Comparison of ENCODE assay signal across 34 cellular contexts in the genomic region with DNA sequence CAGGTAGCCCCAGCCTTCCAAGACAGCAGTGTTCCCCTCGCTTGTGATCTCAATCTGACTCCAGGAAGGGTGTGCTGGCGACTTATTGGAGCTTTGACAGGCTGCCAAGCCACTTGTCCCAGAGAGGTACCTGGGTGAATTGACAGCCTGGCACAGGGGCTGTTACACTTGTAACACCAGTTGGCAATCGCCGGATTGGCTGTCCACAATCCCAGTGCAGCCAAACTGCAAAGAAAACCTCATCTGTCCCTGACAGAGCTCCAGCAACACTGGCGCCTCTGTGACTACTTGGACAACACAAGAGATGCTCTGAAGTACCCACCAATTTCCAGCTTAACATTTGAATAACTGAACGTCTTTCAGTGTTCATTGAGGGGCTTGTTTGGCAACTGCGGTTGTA.
DNase-seq lines count a peak whose midpoint lies in the region; ATAC-seq and TF ChIP-seq lines count a peak whose summit lies in the region.
"Had no signal": no experiment of that assay in that cellular context is flagged by ENCODE, and none has a peak within 500 bp of the region (broad histone marks: within the 10 kb centered on the region; RNA-seq: fewer than 3 reads in every experiment).

No MANE protein-coding gene starts in this region.

- no peaks in the 10 kb centered on the region for H3K36me3 Mint-ChIP-seq in stimulated activated effector memory CD8-positive, alpha-beta T cell treated with anti-CD3 and anti-CD28 coated beads, Interleukin-12 subunit alpha, Interleukin-12 subunit beta, amount 100 ng/mL, for 72 hours
- H3K36me3 Mint-ChIP-seq: activated naive CD4-positive, alpha-beta T cell treated with anti-CD3 and anti-CD28 coated beads, Interleukin-2, amount 50 U/mL, for 24 hours; CD8-positive, alpha-beta T cell; naive B cell had no signal

- no peaks in the 10 kb centered on the region for H3K27me3 ChIP-seq in body of pancreas
- H3K27me3 ChIP-seq: gastroesophageal sphincter, MG63, neutrophil had no signal

- ATAC-seq in body of pancreas = no peak
- ATAC-seq in stimulated activated effector memory CD8-positive, alpha-beta T cell treated with anti-CD3 and anti-CD28 coated beads, Interleukin-12 subunit alpha, Interleukin-12 subunit beta, amount 100 ng/mL, for 72 hours = no peak
- no peak for ATAC-seq in HG03108 (IDR thresholded peaks at IDR 0.05; ENCODE audit: unreplicated experiment)
- ATAC-seq: activated T-helper 17 cell treated with anti-CD3 and anti-CD28 coated beads, Interleukin-2, amount 50 U/mL, for 72 hours; CD8-positive, alpha-beta T cell; gastroesophageal sphincter; GM12878; left colon; psoas muscle had no signal

- H3K9me3 ChIP-seq in body of pancreas = no peaks in the 10 kb centered on the region
- H3K9me3 ChIP-seq: breast epithelium, gastroesophageal sphincter, MG63, neutrophil, psoas muscle had no signal

- H3K27ac ChIP-seq in body of pancreas = no peak overlapping the region
- H3K27ac ChIP-seq: breast epithelium, gastroesophageal sphincter, HL-60, neutrophil, psoas muscle, WERI-Rb-1 had no signal

- 50 to 100% methylated on average over 2 to 7 of the region's 7 CpGs for WGBS in body of pancreas, 2 donors

- intact Hi-C loops in body of pancreas (cut with DNase I) = no loop called here

- no peaks in the 10 kb centered on the region for H3K9me3 Mint-ChIP-seq in stimulated activated effector memory CD8-positive, alpha-beta T cell treated with anti-CD3 and anti-CD28 coated beads, Interleukin-12 subunit alpha, Interleukin-12 subunit beta, amount 100 ng/mL, for 72 hours
- H3K9me3 Mint-ChIP-seq: activated naive CD4-positive, alpha-beta T cell treated with anti-CD3 and anti-CD28 coated beads, Interleukin-2, amount 50 U/mL, for 24 hours; activated T-helper 17 cell treated with anti-CD3 and anti-CD28 coated beads, Interleukin-2, amount 50 U/mL, for 72 hours; CD8-positive, alpha-beta T cell had no signal

- no peaks in the 10 kb centered on the region for H3K36me3 ChIP-seq in body of pancreas (replicated peaks in 1 of 2; ENCODE audit: insufficient read depth in 1 of 2, low read depth in 2 of 2)
- H3K36me3 ChIP-seq: breast epithelium, gastroesophageal sphincter, MG63, neutrophil, WERI-Rb-1 had no signal

- TF ChIP-seq POLR2A in body of pancreas (IDR thresholded peaks at IDR 0.05) = no peak

- TF ChIP-seq CTCF in body of pancreas (IDR thresholded peaks at IDR 0.05) = no peak

- no peak overlapping the region for H3K4me3 Mint-ChIP-seq in stimulated activated effector memory CD8-positive, alpha-beta T cell treated with anti-CD3 and anti-CD28 coated beads, Interleukin-12 subunit alpha, Interleukin-12 subunit beta, amount 100 ng/mL, for 72 hours
- H3K4me3 Mint-ChIP-seq: activated naive CD4-positive, alpha-beta T cell treated with anti-CD3 and anti-CD28 coated beads, Interleukin-2, amount 50 U/mL, for 24 hours; activated T-helper 17 cell treated with anti-CD3 and anti-CD28 coated beads, Interleukin-2, amount 50 U/mL, for 72 hours; B cell; CD8-positive, alpha-beta T cell; naive B cell had no signal

- no peak overlapping the region for H3K4me3 ChIP-seq in body of pancreas
- H3K4me3 ChIP-seq: breast epithelium, gastroesophageal sphincter, GM12878, MG63, psoas muscle had no signal

- peak in 9 of 14 donors; percentile 0 to 61 (median 9) for DNase-seq in C1 segment of cervical spinal cord (lab: John Stamatoyannopoulos, UW)
- DNase-seq in NCI-H1092 treated with DMSO at 0.1 percent for 48 hours (lab: John Stamatoyannopoulos, UW) = peak; percentile 29
- peak in 3 of 4 donors; percentile 8 to 52 (median 47) for DNase-seq in body of pancreas
- peak; percentile 20 for DNase-seq in midbrain (lab: John Stamatoyannopoulos, UW)
- DNase-seq in stimulated activated effector memory CD8-positive, alpha-beta T cell treated with anti-CD3 and anti-CD28 coated beads, Interleukin-12 subunit alpha, Interleukin-12 subunit beta, amount 100 ng/mL, for 72 hours (ENCODE audit: low spot score in 2 of 2) = no peak
- no peak for DNase-seq in NK-92 treated with Interleukin-12 subunit alpha and Interleukin-12 subunit beta, amount 100 ng/mL, for 24 hours (lab: John Stamatoyannopoulos, UW)
- DNase-seq in NCI-H748 treated with DMSO at 0.1 percent for 48 hours (lab: John Stamatoyannopoulos, UW) = no peak
- DNase-seq: activated CD4-positive, alpha-beta T cell treated with anti-CD3 and anti-CD28 coated beads for 4 hours; amniotic stem cell; CD8-positive, alpha-beta T cell; effector CD4-positive, alpha-beta T cell; hippocampal formation; KG1; left colon; MG63; naive B cell; NCI-H1436 treated with DMSO at 0.1 percent for 48 hours; NCI-H524 treated with DMSO at 0.1 percent for 48 hours; psoas muscle; SHP77 treated with DMSO at 0.1 percent for 48 hours; stimulated activated CD4-positive, alpha-beta T cell treated with anti-CD3 and anti-CD28 coated beads, Interleukin-4, amount 100 ng/mL, for 1 hour; SW 1271; T-helper 9 cell; trophoblast cell; WERI-Rb-1 had no signal

- no peak overlapping the region for H3K27ac Mint-ChIP-seq in stimulated activated effector memory CD8-positive, alpha-beta T cell treated with anti-CD3 and anti-CD28 coated beads, Interleukin-12 subunit alpha, Interleukin-12 subunit beta, amount 100 ng/mL, for 72 hours
- H3K27ac Mint-ChIP-seq: activated naive CD4-positive, alpha-beta T cell treated with anti-CD3 and anti-CD28 coated beads, Interleukin-2, amount 50 U/mL, for 24 hours; activated T-helper 17 cell treated with anti-CD3 and anti-CD28 coated beads, Interleukin-2, amount 50 U/mL, for 72 hours; B cell; CD8-positive, alpha-beta T cell; naive B cell had no signal

- H3K4me1 ChIP-seq in body of pancreas = no peaks in the 10 kb centered on the region
- H3K4me1 ChIP-seq: breast epithelium, gastroesophageal sphincter, psoas muscle had no signal

- H3K4me1 Mint-ChIP-seq in stimulated activated effector memory CD8-positive, alpha-beta T cell treated with anti-CD3 and anti-CD28 coated beads, Interleukin-12 subunit alpha, Interleukin-12 subunit beta, amount 100 ng/mL, for 72 hours = peaks cover 12% of the 10 kb centered on the region
- H3K4me1 Mint-ChIP-seq: B cell, naive B cell had no signal

Comparison
In these comparisons a context has a peak if more than half of its experiments do, and no peak if none do; other contexts are left out.
1. DNase-seq: peak in C1 segment of cervical spinal cord (9 of 14), NCI-H1092 treated with DMSO at 0.1 percent for 48 hours (single experiment), body of pancreas (3 of 4) and midbrain (single experiment); none in stimulated activated effector memory CD8-positive, alpha-beta T cell treated with anti-CD3 and anti-CD28 coated beads, Interleukin-12 subunit alpha, Interleukin-12 subunit beta, amount 100 ng/mL, for 72 hours (0 of 2), NK-92 treated with Interleukin-12 subunit alpha and Interleukin-12 subunit beta, amount 100 ng/mL, for 24 hours (single experiment) and NCI-H748 treated with DMSO at 0.1 percent for 48 hours (single experiment).